ENCODE assay signal across 8 cellular contexts in the genomic region with DNA sequence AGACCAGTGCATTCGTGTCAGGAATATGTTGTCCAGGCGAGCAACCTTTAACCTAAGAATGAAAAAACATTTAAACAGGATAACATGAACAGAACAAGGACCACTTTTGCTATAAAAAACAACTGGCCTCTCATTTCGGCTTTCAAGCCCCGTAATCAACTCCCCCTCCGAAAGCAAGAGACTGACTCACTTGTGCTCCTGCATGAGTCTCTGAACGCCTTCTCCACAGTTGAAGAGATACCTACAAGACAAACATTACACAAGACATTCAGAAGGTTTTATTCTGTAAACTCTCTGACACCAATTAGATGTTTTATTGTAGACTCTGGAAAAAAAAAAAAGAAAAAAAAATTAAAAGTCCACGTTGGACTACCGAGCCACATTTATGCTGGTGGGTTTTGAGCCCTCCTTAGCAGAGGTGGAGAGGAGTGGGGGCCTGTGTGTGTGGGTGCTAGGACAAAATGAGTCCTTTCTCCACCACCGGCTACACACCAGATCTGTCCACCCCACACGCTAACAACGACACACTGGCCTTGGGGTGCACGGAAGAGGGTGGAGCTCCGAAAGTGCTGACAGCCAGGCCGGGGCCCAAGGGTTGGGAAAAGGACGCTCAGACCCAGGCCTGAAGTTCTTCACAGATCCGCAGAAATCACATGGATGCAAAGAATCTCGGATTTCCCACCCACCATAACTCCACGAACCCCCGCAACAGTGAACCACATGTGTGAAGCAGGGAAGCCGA. TPM values are rescaled to one million over a fixed set of nuclear protein-coding genes. Genes with fewer than 3 reads are reported as not detected.
DNase-seq lines count a peak whose midpoint lies in the region; ATAC-seq and TF ChIP-seq lines count a peak whose summit lies in the region.

No MANE protein-coding gene starts in this region.

- 15 to 18% methylated on average over 20 of the region's 20 CpGs for WGBS in esophagus, 2 donors

- H3K4me1 Mint-ChIP-seq in neural crest cell, result peaks cover 17% of the 10 kb centered on the region

- no peak for TF ChIP-seq CTCF in RWPE2 (IDR thresholded peaks at IDR 0.05; ENCODE audit: poor library complexity, severe bottlenecking)
- no peak for TF ChIP-seq CTCF in neural crest cell (conservative IDR thresholded peaks at IDR 0.05)

- H3K27me3 ChIP-seq in RWPE2 (ENCODE audit: insufficient read depth, poor library complexity, severe bottlenecking) (no peaks in the 10 kb centered on the region), esophagus (ENCODE audit: control insufficient read depth in 1 of 2, insufficient read depth in 2 of 2, low read length in 2 of 2) (no peaks in the 10 kb centered on the region)

- peak overlapping the region; percentile 73 for H3K4me3 ChIP-seq in RWPE2 (ENCODE audit: severe bottlenecking)
- H3K4me3 ChIP-seq in esophagus (ENCODE audit: low read depth in 1 of 2, low read length in 2 of 2), result peak overlapping the region; percentile 84 to 97

- H3K36me3 Mint-ChIP-seq in neural crest cell (ENCODE audit: low read depth), result peaks cover 4% of the 10 kb centered on the region

- DNase-seq in RWPE2 (ENCODE audit: low spot score) (no peak), neural crest cell (ENCODE audit: low read depth, low spot score) (no peak), caudate nucleus (lab: John Stamatoyannopoulos, UW) (no peak), NCI-H345 (lab: John Stamatoyannopoulos, UW) (no peak), NCI-H187 treated with DMSO at 0.1 percent for 48 hours (lab: John Stamatoyannopoulos, UW) (no peak)

- ATAC-seq in GM18867 (IDR thresholded peaks at IDR 0.05; ENCODE audit: unreplicated experiment) (peak; percentile 23), HG02763 (IDR thresholded peaks at IDR 0.05; ENCODE audit: unreplicated experiment) (peak; percentile 6), RWPE2 (ENCODE audit: low read depth) (peak; percentile 14)

- H3K4me1 ChIP-seq in RWPE2 (ENCODE audit: insufficient read depth, poor library complexity, severe bottlenecking) (no peaks in the 10 kb centered on the region), esophagus (ENCODE audit: control insufficient read depth in 2 of 2, insufficient read depth in 2 of 2, low read length in 1 of 2) (peaks cover 0 to 3% of the 10 kb centered on the region in 2 donors)

- H3K27ac ChIP-seq in RWPE2 (ENCODE audit: poor library complexity, severe bottlenecking) (peak overlapping the region; percentile 66), esophagus (ENCODE audit: low read depth in 2 of 2, low read length in 1 of 2) (peak overlapping the region; percentile 96 to 98), caudate nucleus (ENCODE audit: low read depth, low read length) (no peak overlapping the region)

- no peaks in the 10 kb centered on the region for H3K9me3 ChIP-seq in RWPE2 (ENCODE audit: severe bottlenecking)
- H3K9me3 ChIP-seq in esophagus (ENCODE audit: control insufficient read depth in 2 of 2, insufficient read depth in 1 of 2, low read depth in 1 of 2, low read length in 1 of 2), result no peaks in the 10 kb centered on the region

- no peak overlapping the region for H3K27ac Mint-ChIP-seq in neural crest cell (ENCODE audit: unreplicated experiment)

- H3K36me3 ChIP-seq in RWPE2 (ENCODE audit: low read depth) (peaks cover 44% of the 10 kb centered on the region), esophagus (ENCODE audit: control insufficient read depth in 2 of 2, insufficient read depth in 2 of 2, low read length in 1 of 2) (peaks cover 20 to 22% of the 10 kb centered on the region in 2 donors)

- no peaks in the 10 kb centered on the region for H3K9me3 Mint-ChIP-seq in neural crest cell

- H3K27me3 Mint-ChIP-seq in neural crest cell (ENCODE audit: low read depth), result no peaks in the 10 kb centered on the region

- H3K4me3 Mint-ChIP-seq in neural crest cell, result peak overlapping the region; percentile 96

RNA-seq across cellular contexts. Expression of gene ELAC2, which starts 0.8 kb away (rescaled TPM):
- polyA plus RNA-seq in esophagus, result 10 to 100 TPM; 27.3 to 37.3 TPM
- total RNA-seq in neural crest cell, result 65.8 and 66.9 TPM in 2 replicates
